8 cellular contexts compared by ENCODE assay signal in genomic region chr16:11636172-11636721, GRCh38. TPM values are rescaled to one million over a fixed set of nuclear protein-coding genes. Genes with fewer than 3 reads are reported as not detected.
DNase-seq lines count a peak whose midpoint lies in the region; FAIRE-seq and TF ChIP-seq lines count a peak whose summit lies in the region.

No MANE protein-coding gene starts in this region.

- H3K36me3 ChIP-seq in bronchial epithelial cell (ENCODE audit: control insufficient read depth, insufficient read depth, low read length), result no peaks in the 10 kb centered on the region
- H3K36me3 ChIP-seq in spleen, result no peaks in the 10 kb centered on the region

- H3K4me1 ChIP-seq in spleen, result peaks cover 2 to 66% (median 32%) of the 10 kb centered on the region in 6 donors

- 48 to 62% (median 55%) methylated on average over 14 of the region's 14 CpGs for WGBS in spleen, 5 donors

- DNase-seq in DMS153 (lab: John Stamatoyannopoulos, UW) (peak; percentile 91), NCI-H2081 (lab: John Stamatoyannopoulos, UW) (peak; percentile 47 to 80), bronchial epithelial cell (ENCODE audit: low read depth) (peak; percentile 98), mucosa of gallbladder (ENCODE audit: low spot score) (peak; percentile 66), spleen (no peak), foreskin fibroblast (no peak), GM13976 (ENCODE audit: low spot score) (no peak)
- DNase-seq in stimulated activated CD4-positive, alpha-beta T cell treated with anti-CD3 and anti-CD28 coated beads, Interleukin-4, amount 100 ng/mL, for 1 hour, result no peak

- no peaks in the 10 kb centered on the region for H3K27me3 ChIP-seq in bronchial epithelial cell (ENCODE audit: control insufficient read depth, insufficient read depth, low read length)
- peaks cover 0 to 7% (median 0%) of the 10 kb centered on the region in 7 donors for H3K27me3 ChIP-seq in spleen (replicated peaks in 1 of 7)

- peak overlapping the region in 1 of 8 donors; percentile 35 for H3K27ac ChIP-seq in spleen

- TF ChIP-seq POLR2A in spleen (IDR thresholded peaks at IDR 0.05), result no peak

- in situ Hi-C loops in GM13976 (cut with MboI; ENCODE audit: low sequenced_read_pairs, unreplicated experiment), result loop anchor here (25.0 kb wide), 1 partner anchor 674 kb away; no protein-coding TSS in a partner anchor

- H3K4me3 ChIP-seq in bronchial epithelial cell (ENCODE audit: low read depth, low read length) (peak overlapping the region; percentile 1), spleen (no peak overlapping the region), foreskin fibroblast (ENCODE audit: low read depth in 1 of 2, low read length in 2 of 2) (no peak overlapping the region)

- H3K9me3 ChIP-seq in spleen, result no peaks in the 10 kb centered on the region

- no peak for FAIRE-seq in bronchial epithelial cell (lab: Jason Lieb, UNC)

- no peak for TF ChIP-seq CTCF in bronchial epithelial cell (IDR thresholded peaks at IDR 0.05; ENCODE audit: insufficient read depth, low read length, severe bottlenecking)
- no peak for TF ChIP-seq CTCF in spleen (IDR thresholded peaks at IDR 0.05 in 8 of 11, conservative IDR thresholded peaks at IDR 0.05 in 3 of 11)
- TF ChIP-seq CTCF in foreskin fibroblast (IDR thresholded peaks at IDR 0.05; ENCODE audit: low read depth, low read length), result no peak
- no peak for TF ChIP-seq CTCF in GM13976 (IDR thresholded peaks at IDR 0.05; ENCODE audit: borderline replicate concordance, control extremely low read depth, extremely low read depth, insufficient read depth, missing control alignments)

- intact Hi-C loops in spleen (cut with DNase I; ENCODE audit: low total_unique reads), result no loop called here

RNA-seq across cellular contexts. Expression of gene SNN, which starts 32.0 kb away (rescaled TPM):
- total RNA-seq in bronchial epithelial cell, result 27.6 and 31.9 TPM in 2 replicates
- 55.0 TPM for total RNA-seq in mucosa of gallbladder
- total RNA-seq in spleen, result 10 to 100 TPM; 44.5 to 59.5 (median 49.1) TPM
- polyA plus RNA-seq in spleen, result 10 to 100 TPM; 22.3 to 53.7 (median 25.1) TPM

RNA-seq across cellular contexts. Expression of gene LITAF, which starts 49.5 kb away (rescaled TPM):
- total RNA-seq in bronchial epithelial cell, result 71.6 and 122 TPM in 2 replicates
- 121 TPM for total RNA-seq in mucosa of gallbladder
- 100 to 1,000 TPM; 114 to 312 (median 190) TPM for total RNA-seq in spleen
- 10 to 100 TPM; 55.8 to 87.4 (median 58.9) TPM for polyA plus RNA-seq in spleen

Comparison
In these comparisons a context has a peak if more than half of its experiments do, and no peak if none do; other contexts are left out.
1. DNase-seq: peak in DMS153 (single experiment), NCI-H2081 (2 of 2), bronchial epithelial cell (single experiment) and mucosa of gallbladder (single experiment); none in spleen (single experiment), foreskin fibroblast (0 of 2), stimulated activated CD4-positive, alpha-beta T cell treated with anti-CD3 and anti-CD28 coated beads, Interleukin-4, amount 100 ng/mL, for 1 hour (single experiment) and GM13976 (single experiment).